In genomic region chr15:66504563-66505429, GRCh38 we compare ENCODE assay signal across 1 cellular context.
TF ChIP-seq lines count a peak whose summit lies in the region.

TSS of gene RPL4 (minus strand) at chr15:66504855. CDS start at chr15:66504790, 65 bp downstream.
TSS of gene ZWILCH (plus strand) at chr15:66505326. CDS start at chr15:66505339, 13 bp downstream.

TF ChIP-seq in endothelial cell of umbilical vein, 7 proteins besides CTCF, POLR2A, EP300 and RAD21 (continued from another document):
- TF ChIP-seq, protein P1, sequence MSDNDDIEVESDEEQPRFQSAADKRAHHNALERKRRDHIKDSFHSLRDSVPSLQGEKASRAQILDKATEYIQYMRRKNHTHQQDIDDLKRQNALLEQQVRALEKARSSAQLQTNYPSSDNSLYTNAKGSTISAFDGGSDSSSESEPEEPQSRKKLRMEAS (IDR thresholded peaks at IDR 0.05; ENCODE audit: insufficient read depth, insufficient read length) = peak; percentile 21
